1 cellular context compared by ENCODE assay signal in the genomic region with DNA sequence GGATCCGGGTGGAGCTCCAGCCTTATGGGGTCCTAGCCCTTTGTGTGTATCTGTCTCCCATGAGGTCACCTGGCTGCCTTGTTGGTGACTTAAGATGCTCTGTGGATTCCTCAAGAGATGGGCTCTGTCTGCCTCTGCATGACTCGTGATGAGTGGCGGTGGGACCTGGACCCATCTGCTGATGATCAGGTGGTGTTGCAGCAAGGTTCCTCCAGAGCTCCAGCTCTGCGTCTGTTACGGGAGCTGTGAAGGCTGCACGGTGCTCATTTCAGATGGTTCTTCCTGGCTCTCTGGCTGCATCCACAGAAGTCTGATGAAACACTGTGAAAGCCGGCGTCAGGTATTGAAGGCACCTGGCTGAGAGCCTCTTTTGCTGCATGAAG.
TF ChIP-seq lines count a peak whose summit lies in the region.

No MANE protein-coding gene starts in this region.

TF ChIP-seq in HepG2, 621 proteins besides CTCF, POLR2A, EP300 and RAD21 (continued from another document):
- TF ChIP-seq, protein P1, sequence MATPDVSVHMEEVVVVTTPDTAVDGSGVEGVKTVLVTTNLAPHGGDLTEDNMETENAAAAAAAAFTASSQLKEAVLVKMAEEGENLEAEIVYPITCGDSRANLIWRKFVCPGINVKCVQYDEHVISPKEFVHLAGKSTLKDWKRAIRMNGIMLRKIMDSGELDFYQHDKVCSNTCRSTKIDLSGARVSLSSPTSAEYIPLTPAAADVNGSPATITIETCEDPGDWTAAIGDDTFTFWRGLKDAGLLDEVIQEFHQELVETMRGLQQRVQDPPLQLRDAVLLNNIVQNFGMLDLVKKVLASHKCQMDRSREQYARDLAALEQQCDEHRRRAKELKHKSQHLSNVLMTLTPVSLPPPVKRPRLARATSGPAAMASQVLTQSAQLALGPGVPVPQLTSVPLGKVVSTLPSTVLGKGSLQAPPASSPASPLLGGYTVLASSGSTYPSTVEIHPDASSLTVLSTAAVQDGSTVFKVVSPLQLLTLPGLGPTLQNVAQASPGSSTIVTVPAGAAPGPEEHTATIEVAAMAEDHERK (CRISPR knock-in tag; IDR thresholded peaks at IDR 0.05; ENCODE audit: low read depth), result no peak
- no peak for TF ChIP-seq ZNF772 (CRISPR knock-in tag; IDR thresholded peaks at IDR 0.05)
- no peak for TF ChIP-seq PHF5A (CRISPR knock-in tag; IDR thresholded peaks at IDR 0.05; ENCODE audit: low read depth, unreplicated experiment)
- TF ChIP-seq, protein P2, sequence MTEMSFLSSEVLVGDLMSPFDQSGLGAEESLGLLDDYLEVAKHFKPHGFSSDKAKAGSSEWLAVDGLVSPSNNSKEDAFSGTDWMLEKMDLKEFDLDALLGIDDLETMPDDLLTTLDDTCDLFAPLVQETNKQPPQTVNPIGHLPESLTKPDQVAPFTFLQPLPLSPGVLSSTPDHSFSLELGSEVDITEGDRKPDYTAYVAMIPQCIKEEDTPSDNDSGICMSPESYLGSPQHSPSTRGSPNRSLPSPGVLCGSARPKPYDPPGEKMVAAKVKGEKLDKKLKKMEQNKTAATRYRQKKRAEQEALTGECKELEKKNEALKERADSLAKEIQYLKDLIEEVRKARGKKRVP (CRISPR knock-in tag; IDR thresholded peaks at IDR 0.05), result peak in 1 of 2 experiments; percentile 93; a peak in 2 of 4 replicates
- TF ChIP-seq MATR3 (CRISPR knock-in tag; IDR thresholded peaks at IDR 0.05), result no peak
- TF ChIP-seq MAFG (CRISPR knock-in tag; IDR thresholded peaks at IDR 0.05), result no peak
- TF ChIP-seq, protein P3, sequence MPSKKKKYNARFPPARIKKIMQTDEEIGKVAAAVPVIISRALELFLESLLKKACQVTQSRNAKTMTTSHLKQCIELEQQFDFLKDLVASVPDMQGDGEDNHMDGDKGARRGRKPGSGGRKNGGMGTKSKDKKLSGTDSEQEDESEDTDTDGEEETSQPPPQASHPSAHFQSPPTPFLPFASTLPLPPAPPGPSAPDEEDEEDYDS (CRISPR knock-in tag; IDR thresholded peaks at IDR 0.05), result no peak
- TF ChIP-seq ZBTB38 (CRISPR knock-in tag; IDR thresholded peaks at IDR 0.05), result peak; percentile 38; the same call in 1 of the 2 replicates
- TF ChIP-seq CAMTA2 (CRISPR knock-in tag; IDR thresholded peaks at IDR 0.05; ENCODE audit: borderline replicate concordance), result 0 out of 2 replicates have a peak, but pooled peaks have one; percentile 6
- TF ChIP-seq, protein P4, sequence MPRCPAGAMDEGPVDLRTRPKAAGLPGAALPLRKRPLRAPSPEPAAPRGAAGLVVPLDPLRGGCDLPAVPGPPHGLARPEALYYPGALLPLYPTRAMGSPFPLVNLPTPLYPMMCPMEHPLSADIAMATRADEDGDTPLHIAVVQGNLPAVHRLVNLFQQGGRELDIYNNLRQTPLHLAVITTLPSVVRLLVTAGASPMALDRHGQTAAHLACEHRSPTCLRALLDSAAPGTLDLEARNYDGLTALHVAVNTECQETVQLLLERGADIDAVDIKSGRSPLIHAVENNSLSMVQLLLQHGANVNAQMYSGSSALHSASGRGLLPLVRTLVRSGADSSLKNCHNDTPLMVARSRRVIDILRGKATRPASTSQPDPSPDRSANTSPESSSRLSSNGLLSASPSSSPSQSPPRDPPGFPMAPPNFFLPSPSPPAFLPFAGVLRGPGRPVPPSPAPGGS (CRISPR knock-in tag; IDR thresholded peaks at IDR 0.05), result no peak
